In genomic region chr17:39687546-39688474, GRCh38 we compare ENCODE assay signal across 8 cellular contexts. TPM values are rescaled to one million over a fixed set of nuclear protein-coding genes. Genes with fewer than 3 reads are reported as not detected.
DNase-seq lines count a peak whose midpoint lies in the region; ATAC-seq, FAIRE-seq and TF ChIP-seq lines count a peak whose summit lies in the region.

A gene with protein sequence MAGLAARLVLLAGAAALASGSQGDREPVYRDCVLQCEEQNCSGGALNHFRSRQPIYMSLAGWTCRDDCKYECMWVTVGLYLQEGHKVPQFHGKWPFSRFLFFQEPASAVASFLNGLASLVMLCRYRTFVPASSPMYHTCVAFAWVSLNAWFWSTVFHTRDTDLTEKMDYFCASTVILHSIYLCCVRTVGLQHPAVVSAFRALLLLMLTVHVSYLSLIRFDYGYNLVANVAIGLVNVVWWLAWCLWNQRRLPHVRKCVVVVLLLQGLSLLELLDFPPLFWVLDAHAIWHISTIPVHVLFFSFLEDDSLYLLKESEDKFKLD (minus strand): TSS chr17:39688057. CDS start chr17:39688014, 43 bp downstream.

- H3K4me1 ChIP-seq in left ventricle myocardium inferior = peaks cover 24% of the 10 kb centered on the region

- peak; percentile 86 for ATAC-seq in HG02840 (IDR thresholded peaks at IDR 0.05; ENCODE audit: low FRiP score, unreplicated experiment)

- H3K4me1 Mint-ChIP-seq in progenitor cell of endocrine pancreas (ENCODE audit: low read depth) = peaks cover 11% of the 10 kb centered on the region

- peak within 1 kb of the TSS; percentile 97 for H3K4me3 Mint-ChIP-seq in progenitor cell of endocrine pancreas (ENCODE audit: low read depth)

- DNase-seq in GM12892 (ENCODE audit: insufficient read length) = peak; percentile 90
- DNase-seq in NCI-H1436 (lab: John Stamatoyannopoulos, UW) = peak; percentile 98
- peak; percentile 58 to 90 (median 68) for DNase-seq in T-helper 1 cell
- peak; percentile 87 for DNase-seq in amniotic epithelial cell (ENCODE audit: low read depth)
- DNase-seq in left ventricle myocardium inferior = peak; percentile 89
- peak; percentile 71 for DNase-seq in progenitor cell of endocrine pancreas (ENCODE audit: low spot score, unreplicated experiment)
- DNase-seq in ureter (ENCODE audit: low spot score) = peak; percentile 91

- H3K36me3 Mint-ChIP-seq in progenitor cell of endocrine pancreas (ENCODE audit: insufficient read depth) = peaks cover 13% of the 10 kb centered on the region

- no peaks in the 10 kb centered on the region for H3K27me3 ChIP-seq in left ventricle myocardium inferior (ENCODE audit: low read depth)

- no peaks in the 10 kb centered on the region for H3K9me3 ChIP-seq in left ventricle myocardium inferior (replicated peaks)

- H3K27ac ChIP-seq in left ventricle myocardium inferior (replicated peaks) = peak within 1 kb of the TSS; percentile 95

- H3K27ac Mint-ChIP-seq in progenitor cell of endocrine pancreas = peak within 1 kb of the TSS; percentile 97

- TF ChIP-seq POLR2A in GM12892 (IDR thresholded peaks at IDR 0.05; ENCODE audit: low read depth, low read length) = peak; percentile 86

- peak; percentile 90 for FAIRE-seq in GM12892 (lab: Jason Lieb, UNC)

- H3K4me3 ChIP-seq in left ventricle myocardium inferior = peak within 1 kb of the TSS; percentile 74

- peaks cover 27% of the 10 kb centered on the region for H3K36me3 ChIP-seq in left ventricle myocardium inferior

- intact Hi-C loops in left ventricle myocardium inferior (cut with micrococcal nuclease) = no loop called here

- TF ChIP-seq CTCF in left ventricle myocardium inferior (IDR thresholded peaks at IDR 0.05; ENCODE audit: borderline replicate concordance) (no peak), progenitor cell of endocrine pancreas (IDR thresholded peaks at IDR 0.05; ENCODE audit: unreplicated experiment) (no peak)

- no peaks in the 10 kb centered on the region for H3K9me3 Mint-ChIP-seq in progenitor cell of endocrine pancreas (ENCODE audit: low read depth)

- H3K27me3 Mint-ChIP-seq in progenitor cell of endocrine pancreas = no peaks in the 10 kb centered on the region

RNA-seq across cellular contexts. Expression of the gene that starts here (rescaled TPM):
- polyA plus RNA-seq in GM12892 (2012; ENCODE audit: missing spikeins) = 5.9 TPM
- total RNA-seq in left ventricle myocardium inferior (10.7 TPM), progenitor cell of endocrine pancreas (38.7 and 40.1 TPM in 2 replicates), ureter (56.9 TPM)

Comparison
In these comparisons a context has a peak if more than half of its experiments do, and no peak if none do; other contexts are left out.
1. Peak in every context shown above with its lines: DNase-seq, ATAC-seq, H3K4me3 ChIP-seq and H3K27ac ChIP-seq.